8 cellular contexts compared by ENCODE assay signal in genomic region chr12:13097526-13097925, GRCh38. TPM values are rescaled to one million over a fixed set of nuclear protein-coding genes. Genes with fewer than 3 reads are reported as not detected.
A peak's percentile ranks its signal among the peaks of the same experiment; 100 is the strongest.
DNase-seq lines count a peak whose midpoint lies in the region; ATAC-seq, FAIRE-seq and TF ChIP-seq lines count a peak whose summit lies in the region.

No MANE protein-coding gene starts in this region.

- peak overlapping the region; percentile 75 for H3K27ac Mint-ChIP-seq in central memory CD8-positive, alpha-beta T cell (ENCODE audit: low read depth)
- peak overlapping the region in 8 of 9 donors; percentile 26 to 96 (median 88) for H3K27ac Mint-ChIP-seq in naive thymus-derived CD4-positive, alpha-beta T cell

- peaks cover 21% of the 10 kb centered on the region for H3K27me3 Mint-ChIP-seq in central memory CD8-positive, alpha-beta T cell
- peaks cover 0 to 6% (median 0%) of the 10 kb centered on the region in 5 donors for H3K27me3 Mint-ChIP-seq in naive thymus-derived CD4-positive, alpha-beta T cell

- H4K20me1 ChIP-seq in MM.1S (ENCODE audit: insufficient read depth, low read length) = no peaks in the 10 kb centered on the region

- POLR2A ChIA-PET in naive thymus-derived CD4-positive, alpha-beta T cell (lab: Charles Lee) = interaction anchor here (1.5 kb wide), 1 partner anchor 115 kb away, joined by 5 read pairs; no protein-coding TSS in a partner anchor

- H3K9me2 ChIP-seq in MM.1S (replicated peaks; ENCODE audit: insufficient read depth, low read length) = no peaks in the 10 kb centered on the region

- H3K4me3 Mint-ChIP-seq in central memory CD8-positive, alpha-beta T cell = peak overlapping the region; percentile 30
- H3K4me3 Mint-ChIP-seq in naive thymus-derived CD4-positive, alpha-beta T cell = peak overlapping the region; percentile 31 to 73 (median 62)

- TF ChIP-seq CTCF in AG10803 (conservative IDR thresholded peaks at IDR 0.05; ENCODE audit: low read length) (no peak), MM.1S (IDR thresholded peaks at IDR 0.05; ENCODE audit: low read length) (no peak)

- H3K79me2 ChIP-seq in MM.1S (ENCODE audit: low read length) = no peaks in the 10 kb centered on the region

- no peaks in the 10 kb centered on the region for H3K9me3 ChIP-seq in MM.1S (replicated peaks; ENCODE audit: insufficient read depth, low read length)
- no peaks in the 10 kb centered on the region for H3K9me3 ChIP-seq in naive thymus-derived CD4-positive, alpha-beta T cell (ENCODE audit: control insufficient read depth in 2 of 3, low read length in 3 of 3)

- peaks cover 38% of the 10 kb centered on the region for H3K4me1 Mint-ChIP-seq in central memory CD8-positive, alpha-beta T cell
- H3K4me1 Mint-ChIP-seq in naive thymus-derived CD4-positive, alpha-beta T cell = peaks cover 22 to 46% (median 42%) of the 10 kb centered on the region in 7 donors

- H3K9ac ChIP-seq in MM.1S (ENCODE audit: low read length) = peak overlapping the region; percentile 68

- no peaks in the 10 kb centered on the region for H3K36me3 ChIP-seq in MM.1S (replicated peaks; ENCODE audit: insufficient read depth, low read length)
- no peaks in the 10 kb centered on the region for H3K36me3 ChIP-seq in naive thymus-derived CD4-positive, alpha-beta T cell (ENCODE audit: control insufficient read depth in 2 of 3, insufficient read depth in 3 of 3, low read length in 3 of 3)

- CTCF ChIA-PET in naive thymus-derived CD4-positive, alpha-beta T cell (lab: Charles Lee) = interaction anchor here (8.6 kb wide), 1 partner anchor 113 kb away, joined by 125 read pairs; no protein-coding TSS in a partner anchor

- no peak for ATAC-seq in central memory CD8-positive, alpha-beta T cell (replicated peaks; ENCODE audit: extremely low read depth, poor library complexity, severe bottlenecking)
- ATAC-seq in naive thymus-derived CD4-positive, alpha-beta T cell = no peak

- H3K9me3 Mint-ChIP-seq in central memory CD8-positive, alpha-beta T cell = no peaks in the 10 kb centered on the region
- no peaks in the 10 kb centered on the region for H3K9me3 Mint-ChIP-seq in naive thymus-derived CD4-positive, alpha-beta T cell

- H2AFZ ChIP-seq in MM.1S (ENCODE audit: low read length) = peak overlapping the region; percentile 69

- peaks cover 66% of the 10 kb centered on the region for H3K4me1 ChIP-seq in MM.1S (ENCODE audit: low read length)
- H3K4me1 ChIP-seq in naive thymus-derived CD4-positive, alpha-beta T cell (ENCODE audit: control insufficient read depth in 2 of 2, insufficient read depth in 2 of 2, low read length in 2 of 2) = peaks cover 6 to 32% of the 10 kb centered on the region in 2 donors

- no peak for FAIRE-seq in frontal cortex (lab: Jason Lieb, UNC)

- H3K27ac ChIP-seq in MM.1S (ENCODE audit: low read length) = peak overlapping the region; percentile 87
- peak overlapping the region; percentile 26 for H3K27ac ChIP-seq in naive thymus-derived CD4-positive, alpha-beta T cell (ENCODE audit: low read depth, low read length)

- H3F3A ChIP-seq in MM.1S (ENCODE audit: insufficient read depth, low read length) = peaks cover 27% of the 10 kb centered on the region

- H3K4me3 ChIP-seq in AG10803 (ENCODE audit: low read length) (peak overlapping the region; percentile 59), MM.1S (ENCODE audit: low read length) (peak overlapping the region; percentile 57)
- H3K4me3 ChIP-seq in naive thymus-derived CD4-positive, alpha-beta T cell (ENCODE audit: low read length) = no peak overlapping the region

- peaks cover 21% of the 10 kb centered on the region for H3K36me3 Mint-ChIP-seq in central memory CD8-positive, alpha-beta T cell (ENCODE audit: insufficient read depth)
- no peaks in the 10 kb centered on the region for H3K36me3 Mint-ChIP-seq in naive thymus-derived CD4-positive, alpha-beta T cell

- DNase-seq in AG10803 (ENCODE audit: low read depth) (peak; percentile 44), MM.1S (peak; percentile 54), DMS 273 treated with DMSO at 0.1 percent for 48 hours (lab: John Stamatoyannopoulos, UW) (no peak), D341Med (ENCODE audit: low spot score) (no peak), frontal cortex (ENCODE audit: low spot score in 2 of 2) (no peak)
- no peak for DNase-seq in central memory CD8-positive, alpha-beta T cell (ENCODE audit: low spot score in 2 of 2)
- DNase-seq in naive thymus-derived CD4-positive, alpha-beta T cell = no peak
- DNase-seq in stimulated activated CD4-positive, alpha-beta T cell treated with anti-CD3 and anti-CD28 coated beads, Interleukin-2, amount 100 ng/mL, for 24 hours = no peak

- H3K27me3 ChIP-seq in MM.1S (replicated peaks; ENCODE audit: insufficient read depth, low read length) = no peaks in the 10 kb centered on the region
- no peaks in the 10 kb centered on the region for H3K27me3 ChIP-seq in naive thymus-derived CD4-positive, alpha-beta T cell (ENCODE audit: control insufficient read depth in 2 of 2, insufficient read depth in 2 of 2, low read length in 2 of 2)

- peak overlapping the region; percentile 80 for H3K4me2 ChIP-seq in MM.1S (ENCODE audit: low read depth, low read length)

- intact Hi-C loops in naive thymus-derived CD4-positive, alpha-beta T cell (cut with micrococcal nuclease) = no loop called here

RNA-seq across cellular contexts. Expression of gene GSG1, which starts 5.9 kb away (rescaled TPM):
- total RNA-seq in naive thymus-derived CD4-positive, alpha-beta T cell = not detected
- not detected for polyA plus RNA-seq in naive thymus-derived CD4-positive, alpha-beta T cell
- total RNA-seq in frontal cortex = 0.41 TPM

RNA-seq across cellular contexts. Expression of gene FAM234B, which starts 53.3 kb away (rescaled TPM):
- total RNA-seq in naive thymus-derived CD4-positive, alpha-beta T cell = 1 to 10 TPM; 2.7 to 5.8 (median 4.3) TPM
- polyA plus RNA-seq in naive thymus-derived CD4-positive, alpha-beta T cell = 1 to 10 TPM; 2.6 to 4.3 TPM
- total RNA-seq in frontal cortex = 62.0 TPM

Comparison
In these comparisons a context has a peak if more than half of its experiments do, and no peak if none do; other contexts are left out.
1. DNase-seq: peak in AG10803 (single experiment) and MM.1S (single experiment); none in central memory CD8-positive, alpha-beta T cell (0 of 2), naive thymus-derived CD4-positive, alpha-beta T cell (0 of 9), DMS 273 treated with DMSO at 0.1 percent for 48 hours (single experiment), stimulated activated CD4-positive, alpha-beta T cell treated with anti-CD3 and anti-CD28 coated beads, Interleukin-2, amount 100 ng/mL, for 24 hours (0 of 2), D341Med (single experiment) and frontal cortex (0 of 2).